ENCODE assay signal across 7 cellular contexts in genomic region chr20:41316602-41317535, GRCh38. TPM values are rescaled to one million over a fixed set of nuclear protein-coding genes. Genes with fewer than 3 reads are reported as not detected.
DNase-seq lines count a peak whose midpoint lies in the region; ATAC-seq and TF ChIP-seq lines count a peak whose summit lies in the region.

No MANE protein-coding gene starts in this region.

- peak; percentile 32 to 58 for DNase-seq in NCI-H1930 (lab: John Stamatoyannopoulos, UW)
- peak; percentile 62 for DNase-seq in activated CD4-positive, alpha-beta T cell treated with anti-CD3 and anti-CD28 coated beads for 1 hour
- peak; percentile 86 for DNase-seq in cerebellum (ENCODE audit: low spot score)
- peak; percentile 71 for DNase-seq in stimulated activated CD4-positive, alpha-beta T cell treated with anti-CD3 and anti-CD28 coated beads, Interleukin-1b, Interleukin-23, amount 100 ng/mL, for 48 hours

- H3K27ac ChIP-seq in layer of hippocampus (ENCODE audit: low read depth, low read length), result peak overlapping the region; percentile 93

- no peaks in the 10 kb centered on the region for H3K27me3 ChIP-seq in layer of hippocampus (ENCODE audit: control insufficient read depth, insufficient read depth, low read length)

- peak; percentile 33 for TF ChIP-seq POLR2A in GM18505 (IDR thresholded peaks at IDR 0.05; ENCODE audit: borderline replicate concordance, extremely low read depth, insufficient read depth, insufficient read length)

- ATAC-seq in GM18505 (IDR thresholded peaks at IDR 0.05; ENCODE audit: unreplicated experiment) (peak; percentile 64), HG02798 (IDR thresholded peaks at IDR 0.05; ENCODE audit: poor library complexity, unreplicated experiment) (peak; percentile 62)

RNA-seq across cellular contexts. Expression of gene ZHX3, which starts 0.7 kb away (rescaled TPM):
- total RNA-seq in cerebellum, result 16.8 TPM

RNA-seq across cellular contexts. Expression of gene LPIN3, which starts 23.8 kb away (rescaled TPM):
- total RNA-seq in cerebellum, result 0.36 TPM

RNA-seq across cellular contexts. Expression of gene EMILIN3, which starts 49.7 kb away (rescaled TPM):
- 4.8 TPM for total RNA-seq in cerebellum

Comparison
In these comparisons a context has a peak if more than half of its experiments do, and no peak if none do; other contexts are left out.
1. Peak in every context shown above with its lines: DNase-seq, ATAC-seq and H3K27ac ChIP-seq.